In the genomic region with DNA sequence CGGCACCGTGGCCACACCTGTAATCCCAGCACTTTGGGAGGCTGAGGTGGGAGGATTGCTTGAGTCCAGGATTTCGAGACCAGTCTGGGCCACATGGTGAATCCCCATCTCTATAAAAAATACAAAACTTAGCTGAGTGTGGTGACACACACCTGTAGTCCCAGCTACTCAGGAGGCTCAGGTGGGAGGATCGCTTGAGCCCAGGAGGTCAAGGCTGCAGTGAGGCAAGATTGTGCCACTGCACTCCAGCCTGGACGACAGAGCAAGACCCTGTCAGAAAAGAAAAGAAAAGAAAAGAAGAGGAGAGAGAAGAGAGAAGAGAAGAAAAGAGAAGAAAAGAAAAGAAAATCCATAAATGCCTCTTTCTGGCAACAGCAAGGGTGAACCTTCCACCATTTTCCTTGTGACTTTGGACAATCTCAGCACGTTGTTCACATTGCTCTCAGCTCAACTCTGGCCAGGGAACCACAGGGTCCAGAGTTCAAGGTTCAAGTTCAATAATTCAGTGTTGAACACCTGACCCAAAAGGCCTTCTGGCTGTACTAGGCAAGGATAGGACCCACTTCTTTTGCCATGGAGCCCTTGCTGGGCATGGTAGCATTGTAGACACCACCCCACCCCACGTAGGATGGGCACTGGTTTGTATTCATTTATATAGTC, we compare ENCODE assay signal across 20 cellular contexts. TPM values are rescaled to one million over a fixed set of nuclear protein-coding genes. Genes with fewer than 3 reads are reported as not detected.
DNase-seq lines count a peak whose midpoint lies in the region; ATAC-seq and TF ChIP-seq lines count a peak whose summit lies in the region.
"Had no signal": no experiment of that assay in that cellular context is flagged by ENCODE, and none has a peak within 500 bp of the region (broad histone marks: within the 10 kb centered on the region; RNA-seq: fewer than 3 reads in every experiment).

No MANE protein-coding gene starts in this region.

- no peaks in the 10 kb centered on the region for H3K4me1 Mint-ChIP-seq in natural killer cell
- H3K4me1 Mint-ChIP-seq in natural killer cell treated with Interleukin-12 subunit alpha and Interleukin-12 subunit beta and Interleukin-15 and Interleukin-18, amount 100 ng/mL, for 72 hours (ENCODE audit: low read depth in 2 of 2) = peaks cover 0 to 7% of the 10 kb centered on the region in 2 donors

- H3K4me1 ChIP-seq in neutrophil (ENCODE audit: control insufficient read depth in 1 of 2, insufficient read depth in 1 of 2, low read depth in 1 of 2, low read length in 1 of 2) = peaks cover 11 to 20% of the 10 kb centered on the region in 2 experiments

- H3K9me3 Mint-ChIP-seq in natural killer cell = no peaks in the 10 kb centered on the region
- no peaks in the 10 kb centered on the region for H3K9me3 Mint-ChIP-seq in natural killer cell treated with Interleukin-12 subunit alpha and Interleukin-12 subunit beta and Interleukin-15 and Interleukin-18, amount 100 ng/mL, for 72 hours

- no peaks in the 10 kb centered on the region for H3K27me3 ChIP-seq in neutrophil
- H3K27me3 ChIP-seq: SJSA1 had no signal

- H3K9me3 ChIP-seq in neutrophil = no peaks in the 10 kb centered on the region
- H3K9me3 ChIP-seq: HAP-1, SJSA1 had no signal

- ATAC-seq in natural killer cell (no peak), left colon (peak; percentile 17)
- ATAC-seq in natural killer cell treated with Interleukin-12 subunit alpha and Interleukin-12 subunit beta and Interleukin-15 and Interleukin-18, amount 100 ng/mL, for 72 hours = no peak
- ATAC-seq: Right ventricle myocardium inferior had no signal

- no peaks in the 10 kb centered on the region for H3K36me3 Mint-ChIP-seq in natural killer cell
- H3K36me3 Mint-ChIP-seq in natural killer cell treated with Interleukin-12 subunit alpha and Interleukin-12 subunit beta and Interleukin-15 and Interleukin-18, amount 100 ng/mL, for 72 hours = no peaks in the 10 kb centered on the region
- H3K36me3 Mint-ChIP-seq: CD14-positive monocyte had no signal

- intact Hi-C loops in natural killer cell (cut with micrococcal nuclease) (no loop called here), left colon (cut with DNase I, micrococcal nuclease) (no loop called here)

- in situ Hi-C loops in ACHN (cut with HindIII; ENCODE audit: low pct_ligation_motif_present, low pct_unique_long_range_greater_than_20kb, low sequenced_read_pairs) = no loop called here

- H3K4me3 ChIP-seq in neutrophil (ENCODE audit: low read depth in 1 of 2, low read length in 1 of 2) = no peak overlapping the region
- H3K4me3 ChIP-seq: GM23248, HAP-1, SJSA1 had no signal

- H3K4me3 Mint-ChIP-seq in natural killer cell = no peak overlapping the region
- H3K4me3 Mint-ChIP-seq in natural killer cell treated with Interleukin-12 subunit alpha and Interleukin-12 subunit beta and Interleukin-15 and Interleukin-18, amount 100 ng/mL, for 72 hours = no peak overlapping the region
- H3K4me3 Mint-ChIP-seq: CD14-positive monocyte had no signal

- no peak overlapping the region for H3K27ac Mint-ChIP-seq in natural killer cell
- H3K27ac Mint-ChIP-seq in natural killer cell treated with Interleukin-12 subunit alpha and Interleukin-12 subunit beta and Interleukin-15 and Interleukin-18, amount 100 ng/mL, for 72 hours = no peak overlapping the region

- no peaks in the 10 kb centered on the region for H3K36me3 ChIP-seq in neutrophil
- H3K36me3 ChIP-seq: HAP-1, SJSA1 had no signal

- DNase-seq in natural killer cell (peak; percentile 0), left colon (peak in 1 of 2 donors; percentile 24), ACHN (no peak), NCI-H1092 (lab: John Stamatoyannopoulos, UW) (no peak), NCI-H1417 (lab: John Stamatoyannopoulos, UW) (no peak)
- DNase-seq in natural killer cell treated with Interleukin-12 subunit alpha and Interleukin-12 subunit beta and Interleukin-15 and Interleukin-18, amount 100 ng/mL, for 72 hours (ENCODE audit: low spot score) = no peak
- no peak for DNase-seq in NK-92 treated with Interleukin-12 subunit alpha and Interleukin-12 subunit beta, amount 100 ng/mL, for 24 hours (lab: John Stamatoyannopoulos, UW)
- DNase-seq: 8988T, GM23248, Kasumi-1, NCI-H1417 treated with DMSO at 0.1 percent for 48 hours, NCI-H187 treated with DMSO at 0.1 percent for 48 hours, NCI-H2107, NCI-H510A treated with DMSO at 0.1 percent for 48 hours, NCI-H82 had no signal

- H3K27me3 Mint-ChIP-seq in natural killer cell (ENCODE audit: low read depth in 2 of 2) = no peaks in the 10 kb centered on the region
- H3K27me3 Mint-ChIP-seq in natural killer cell treated with Interleukin-12 subunit alpha and Interleukin-12 subunit beta and Interleukin-15 and Interleukin-18, amount 100 ng/mL, for 72 hours = no peaks in the 10 kb centered on the region

- H3K27ac ChIP-seq in neutrophil = peak overlapping the region; percentile 11
- H3K27ac ChIP-seq: GM23248, SJSA1 had no signal

- TF ChIP-seq CTCF in natural killer cell (IDR thresholded peaks at IDR 0.05) = no peak
- no peak for TF ChIP-seq CTCF in neutrophil (IDR thresholded peaks at IDR 0.05)

RNA-seq across cellular contexts. Expression of gene DUSP1, which starts 14.6 kb away (rescaled TPM):
- total RNA-seq in natural killer cell = 1,000 to 10,000 TPM; 1,579 to 2,725 (median 2,168) TPM
- total RNA-seq in natural killer cell treated with Interleukin-12 subunit alpha and Interleukin-12 subunit beta and Interleukin-15 and Interleukin-18, amount 100 ng/mL, for 72 hours = 10 to 100 TPM; 12.4 to 13.6 TPM
- 100 to 1,000 TPM; 148 to 242 TPM for total RNA-seq in left colon

RNA-seq across cellular contexts. Expression of gene ERGIC1, which starts 48.5 kb away (rescaled TPM):
- 100 to 1,000 TPM in 2 of 3 donors, 10 to 100 TPM in 1; 86.2 to 126 (median 121) TPM for total RNA-seq in natural killer cell
- 10 to 100 TPM; 50.8 to 51.4 TPM for total RNA-seq in natural killer cell treated with Interleukin-12 subunit alpha and Interleukin-12 subunit beta and Interleukin-15 and Interleukin-18, amount 100 ng/mL, for 72 hours
- 100 to 1,000 TPM; 201 to 223 TPM for total RNA-seq in left colon

Comparison
In these comparisons a context has a peak if more than half of its experiments do, and no peak if none do; other contexts are left out.
1. RNA of gene DUSP1, which starts 14.6 kb away (total RNA-seq): 1,579 to 2,725 TPM in natural killer cell and 148 to 242 TPM in left colon; 12.4 to 13.6 TPM in natural killer cell treated with Interleukin-12 subunit alpha and Interleukin-12 subunit beta and Interleukin-15 and Interleukin-18, amount 100 ng/mL, for 72 hours; every median in the first group is over 10 times any median in the second.